2 cellular contexts compared by ENCODE assay signal in the genomic region with DNA sequence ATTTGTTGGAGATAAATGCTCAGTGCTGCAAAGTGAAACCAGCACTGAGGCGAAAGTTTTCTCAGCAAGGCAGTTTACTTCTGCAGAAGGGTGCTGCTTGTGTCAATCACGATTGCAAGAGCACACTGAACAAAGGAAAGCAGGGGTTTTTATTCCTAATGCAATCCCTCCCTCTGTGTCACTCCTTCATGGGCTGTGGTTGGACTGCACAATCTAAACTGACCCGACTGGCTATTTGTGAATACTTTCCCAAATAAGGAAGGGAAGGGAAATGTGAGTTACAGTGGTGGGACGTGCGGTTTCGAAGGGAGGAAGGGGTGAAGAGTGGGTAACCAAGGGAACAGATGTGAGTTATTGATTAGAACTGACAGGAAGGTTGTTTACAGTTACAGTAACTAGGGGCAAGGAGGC. TPM values are rescaled to one million over a fixed set of nuclear protein-coding genes. Genes with fewer than 3 reads are reported as not detected.
"Had no signal": no experiment of that assay in that cellular context is flagged by ENCODE, and none has a peak within 500 bp of the region (broad histone marks: within the 10 kb centered on the region; RNA-seq: fewer than 3 reads in every experiment).

No MANE protein-coding gene starts in this region.

RNA-seq across cellular contexts. Expression of a gene that starts 15.2 kb away (rescaled TPM):
- total RNA-seq: Right ventricle myocardium superior had no signal

RNA-seq across cellular contexts. Expression of a gene that starts 41.4 kb away (rescaled TPM):
- total RNA-seq: SJCRH30 had no signal
